In the genomic region with DNA sequence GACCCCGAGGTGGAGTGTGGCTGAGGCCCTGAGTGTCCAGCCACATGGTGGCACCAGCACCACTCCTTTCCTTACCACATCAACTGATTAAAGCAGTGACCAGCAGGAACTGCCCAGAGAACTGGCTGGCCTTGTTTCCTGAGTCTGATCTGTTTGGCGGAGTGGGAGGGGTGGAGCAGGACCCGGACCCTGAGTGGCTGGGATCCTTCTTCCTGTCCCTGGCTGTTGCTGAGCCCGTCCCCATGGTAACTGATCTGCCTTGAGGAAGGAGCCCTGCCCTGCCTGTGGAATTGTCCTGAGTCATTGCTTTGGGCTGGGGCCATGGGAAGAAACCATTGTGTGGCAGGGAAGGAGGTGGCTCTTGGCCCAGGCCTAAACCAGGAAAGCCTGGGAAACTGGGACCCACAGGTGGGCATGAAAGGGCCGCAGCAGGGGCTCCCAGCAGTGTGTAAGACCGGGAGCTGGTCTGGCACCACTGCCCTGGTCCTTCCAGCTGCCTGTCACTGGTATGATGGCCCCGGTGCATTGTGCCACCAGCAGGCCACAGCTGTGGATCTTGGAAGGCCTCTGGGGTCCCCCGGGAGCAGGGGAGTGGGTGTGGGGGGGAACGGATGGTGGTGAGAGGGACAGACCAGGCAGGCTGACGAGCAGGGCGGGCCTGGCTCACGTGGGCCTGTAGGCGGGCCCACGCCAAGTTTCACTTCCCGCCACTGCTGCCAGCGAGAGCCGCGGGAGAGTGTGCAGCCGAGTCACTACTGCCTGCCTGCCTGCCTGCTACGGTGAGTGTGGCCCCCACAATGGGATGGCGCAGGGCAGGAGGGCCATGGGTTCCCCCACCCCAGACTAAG, we compare ENCODE assay signal across 8 cellular contexts. TPM values are rescaled to one million over a fixed set of nuclear protein-coding genes. Genes with fewer than 3 reads are reported as not detected.
DNase-seq lines count a peak whose midpoint lies in the region; ATAC-seq, FAIRE-seq and TF ChIP-seq lines count a peak whose summit lies in the region.

No MANE protein-coding gene starts in this region.

- peak overlapping the region; percentile 89 for H3K9ac ChIP-seq in SU-DHL-6 (ENCODE audit: low read length)
- H3K9ac ChIP-seq in adipocyte (ENCODE audit: low read length), result peak overlapping the region; percentile 93

- H3F3A ChIP-seq in SU-DHL-6 (ENCODE audit: insufficient read depth), result peaks cover 9% of the 10 kb centered on the region; the same call in 1 of the 2 replicates

- H3K4me3 ChIP-seq in SU-DHL-6 (ENCODE audit: insufficient read depth, low read length, poor library complexity, severe bottlenecking), result peak overlapping the region; percentile 69
- peak overlapping the region; percentile 91 for H3K4me3 ChIP-seq in adipocyte (ENCODE audit: low read length)
- peak overlapping the region; percentile 48 for H3K4me3 ChIP-seq in ovary
- peak overlapping the region; percentile 45 to 61 (median 53) for H3K4me3 ChIP-seq in tibial nerve

- ATAC-seq in Right ventricle myocardium superior (ENCODE audit: poor library complexity), result peak; percentile 92

- DNase-seq in H54 (ENCODE audit: insufficient read length, low spot score) (peak; percentile 98), M059J (ENCODE audit: low read depth) (peak; percentile 100), adipocyte (ENCODE audit: low read depth) (peak; percentile 100), Right ventricle myocardium superior (peak; percentile 97), ovary (peak; percentile 92 to 99 (median 94)), tibial nerve (ENCODE audit: low spot score in 2 of 2) (peak; percentile 97 to 99)

- peak; percentile 21 for TF ChIP-seq EP300 in ovary (IDR thresholded peaks at IDR 0.05)
- TF ChIP-seq EP300 in tibial nerve (IDR thresholded peaks at IDR 0.05), result peak; percentile 60 to 94

- peak; percentile 40 for TF ChIP-seq CTCF in SU-DHL-6 (IDR thresholded peaks at IDR 0.05; ENCODE audit: insufficient read depth, low read length, poor library complexity, severe bottlenecking)
- peak; percentile 23 to 80 (median 77) for TF ChIP-seq CTCF in ovary (IDR thresholded peaks at IDR 0.05)
- TF ChIP-seq CTCF in tibial nerve (IDR thresholded peaks at IDR 0.05), result peak in 4 of 5 experiments; percentile 60 to 97 (median 90)

- no peaks in the 10 kb centered on the region for H3K36me3 ChIP-seq in SU-DHL-6 (ENCODE audit: low read length)
- peaks cover 36% of the 10 kb centered on the region for H3K36me3 ChIP-seq in adipocyte (ENCODE audit: control insufficient read depth, insufficient read depth, low read length, severe bottlenecking)
- no peaks in the 10 kb centered on the region for H3K36me3 ChIP-seq in ovary
- peaks cover 0 to 72% (median 6%) of the 10 kb centered on the region in 3 donors for H3K36me3 ChIP-seq in tibial nerve

- peak overlapping the region; percentile 55 for H2AFZ ChIP-seq in SU-DHL-6 (ENCODE audit: low read depth, low read length, severe bottlenecking)

- TF ChIP-seq POLR2A in H54 (IDR thresholded peaks at IDR 0.05; ENCODE audit: low read depth, low read length) (peak; percentile 85), ovary (IDR thresholded peaks at IDR 0.05) (peak; percentile 90), tibial nerve (IDR thresholded peaks at IDR 0.05) (peak; percentile 85 to 91)

- no peaks in the 10 kb centered on the region for H3K9me3 ChIP-seq in SU-DHL-6 (ENCODE audit: insufficient read depth, low read length)
- no peaks in the 10 kb centered on the region for H3K9me3 ChIP-seq in adipocyte (ENCODE audit: control insufficient read depth, low read length)
- H3K9me3 ChIP-seq in ovary, result no peaks in the 10 kb centered on the region
- no peaks in the 10 kb centered on the region for H3K9me3 ChIP-seq in tibial nerve

- peak overlapping the region; percentile 90 for H3K4me2 ChIP-seq in SU-DHL-6 (ENCODE audit: low read depth, low read length, poor library complexity, severe bottlenecking)

- intact Hi-C loops in Right ventricle myocardium superior (cut with DNase I) (loop anchor here (2.0 kb wide), 1 partner anchor 83 kb away; no protein-coding TSS in a partner anchor), ovary (cut with DNase I) (loop anchor here in 3 of 4 donors (2.0 to 10.0 kb wide), 3 partner anchors 83 to 219 kb away; a partner anchor contains a TSS)

- H3K9me2 ChIP-seq in SU-DHL-6 (replicated peaks; ENCODE audit: insufficient read depth, low read length), result no peaks in the 10 kb centered on the region

- WGBS in ovary, 3 donors, result 0 to 2% (median 1%) methylated on average over 21 of the region's 21 CpGs
- WGBS in tibial nerve, 2 donors, result 0 to 3% methylated on average over 7 to 12 of the region's 21 CpGs

- no peaks in the 10 kb centered on the region for H4K20me1 ChIP-seq in SU-DHL-6 (ENCODE audit: low read depth, low read length)

- no peaks in the 10 kb centered on the region for H3K27me3 ChIP-seq in SU-DHL-6 (ENCODE audit: low read length)
- no peaks in the 10 kb centered on the region for H3K27me3 ChIP-seq in adipocyte (replicated peaks; ENCODE audit: control insufficient read depth, insufficient read depth, low read length)
- no peaks in the 10 kb centered on the region for H3K27me3 ChIP-seq in ovary
- H3K27me3 ChIP-seq in tibial nerve, result no peaks in the 10 kb centered on the region

- H3K4me1 ChIP-seq in adipocyte (ENCODE audit: control insufficient read depth, insufficient read depth, low read length) (peaks cover 35% of the 10 kb centered on the region), ovary (ENCODE audit: insufficient read depth) (peaks cover 22% of the 10 kb centered on the region), tibial nerve (peaks cover 0 to 55% (median 48%) of the 10 kb centered on the region in 4 donors)

- H3K27ac ChIP-seq in SU-DHL-6 (ENCODE audit: low read depth, low read length), result peak overlapping the region; percentile 77
- peak overlapping the region; percentile 98 to 100 for H3K27ac ChIP-seq in ovary
- H3K27ac ChIP-seq in tibial nerve, result peak overlapping the region; percentile 98 to 99 (median 98)

- H3K79me2 ChIP-seq in SU-DHL-6 (ENCODE audit: insufficient read depth, low read length), result peaks cover 22% of the 10 kb centered on the region; the same call in 1 of the 2 replicates

- peak; percentile 45 for FAIRE-seq in G401.6 (lab: Jason Lieb, UNC)
- FAIRE-seq in H54 (lab: Jason Lieb, UNC), result peak; percentile 93

RNA-seq across cellular contexts. Expression of a gene that starts 19.2 kb away (rescaled TPM):
- total RNA-seq in M059J (2014; rRNA removed; shearing (Covaris generic)), result 4.9 and 7.2 TPM in 2 replicates
- 3.2 TPM for total RNA-seq in Right ventricle myocardium superior
- 1 to 10 TPM; 3.9 to 7.9 (median 6.4) TPM for total RNA-seq in ovary
- 10 to 100 TPM in 1 of 2 donors, 1 to 10 TPM in 1; 6.4 to 11.4 TPM for polyA plus RNA-seq in ovary
- total RNA-seq in tibial nerve, result 10 to 100 TPM in 2 of 4 donors, 1 to 10 TPM in 2; 7.5 to 10.5 (median 9.3) TPM

RNA-seq across cellular contexts. Expression of a gene that starts 25.7 kb away (rescaled TPM):
- 479 and 535 TPM in 2 replicates for total RNA-seq in M059J (2014; rRNA removed; shearing (Covaris generic))
- total RNA-seq in Right ventricle myocardium superior (237 TPM), ovary (100 to 1,000 TPM; 138 to 318 (median 199) TPM), tibial nerve (100 to 1,000 TPM; 212 to 380 (median 291) TPM)
- 100 to 1,000 TPM; 350 to 380 TPM for polyA plus RNA-seq in ovary

RNA-seq across cellular contexts. Expression of a gene that starts 25.8 kb away (rescaled TPM):
- total RNA-seq in M059J (2014; rRNA removed; shearing (Covaris generic)), result 10.6 and 11.0 TPM in 2 replicates
- total RNA-seq in Right ventricle myocardium superior (11.9 TPM), ovary (1 to 10 TPM; 6.3 to 8.5 (median 7.5) TPM), tibial nerve (10 to 100 TPM; 23.4 to 33.3 (median 29.2) TPM)
- polyA plus RNA-seq in ovary, result 1 to 10 TPM; 9.1 to 9.9 TPM

RNA-seq across cellular contexts. Expression of a gene that starts 35.9 kb away (rescaled TPM):
- 4.1 and 8.9 TPM in 2 replicates for total RNA-seq in M059J (2014; rRNA removed; shearing (Covaris generic))
- total RNA-seq in Right ventricle myocardium superior (51.3 TPM), ovary (100 to 1,000 TPM in 2 of 7 donors, 10 to 100 TPM in 5; 70.8 to 166 (median 83.7) TPM), tibial nerve (100 to 1,000 TPM; 216 to 379 (median 339) TPM)
- polyA plus RNA-seq in ovary, result 10 to 100 TPM; 11.2 to 90.2 TPM

RNA-seq across cellular contexts. Expression of a gene that starts 38.2 kb away (rescaled TPM):
- 282 and 311 TPM in 2 replicates for total RNA-seq in M059J (2014; rRNA removed; shearing (Covaris generic))
- total RNA-seq in Right ventricle myocardium superior (47.9 TPM), ovary (100 to 1,000 TPM in 5 of 7 donors, 10 to 100 TPM in 2; 62.5 to 150 (median 138) TPM), tibial nerve (100 to 1,000 TPM in 2 of 4 donors, 10 to 100 TPM in 2; 78.4 to 145 (median 93.9) TPM)
- 100 to 1,000 TPM in 1 of 2 donors, 10 to 100 TPM in 1; 59.7 to 118 TPM for polyA plus RNA-seq in ovary

Comparison
In these comparisons a context has a peak if more than half of its experiments do, and no peak if none do; other contexts are left out.
1. Peak in every context shown above with its lines: DNase-seq, ATAC-seq, H3K4me3 ChIP-seq and H3K27ac ChIP-seq.